ENCODE assay signal across 22 cellular contexts in the genomic region with DNA sequence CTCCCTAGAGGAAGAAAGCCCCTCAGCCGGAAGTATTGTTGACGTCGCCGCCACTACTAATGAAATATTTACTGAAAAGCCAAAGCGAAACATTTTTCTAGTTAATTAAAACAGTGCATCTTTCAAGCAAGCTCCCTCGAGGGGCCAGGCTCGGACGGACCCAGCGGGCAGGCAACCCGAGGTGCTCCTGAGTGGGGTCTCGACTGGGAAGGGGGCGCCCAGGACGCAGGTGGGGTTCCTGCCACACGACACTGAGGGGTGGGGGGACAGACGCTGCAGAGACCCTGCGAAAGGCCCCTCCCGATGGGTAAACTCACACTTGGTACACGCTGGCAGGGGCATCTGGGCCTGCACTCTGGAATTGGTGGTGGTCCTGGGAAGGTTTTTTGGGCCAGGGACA.
A peak's percentile ranks its signal among the peaks of the same experiment; 100 is the strongest.
DNase-seq lines count a peak whose midpoint lies in the region; ATAC-seq and TF ChIP-seq lines count a peak whose summit lies in the region.
"Had no signal": no experiment of that assay in that cellular context is flagged by ENCODE, and none has a peak within 500 bp of the region (broad histone marks: within the 10 kb centered on the region; RNA-seq: fewer than 3 reads in every experiment).

No MANE protein-coding gene starts in this region.

- H3K36me3 Mint-ChIP-seq in WTC11, result no peaks in the 10 kb centered on the region
- H3K36me3 Mint-ChIP-seq in nephron (ENCODE audit: low read depth), result no peaks in the 10 kb centered on the region
- H3K36me3 Mint-ChIP-seq in Calu3 (ENCODE audit: insufficient read depth, unreplicated experiment), result peaks cover 7% of the 10 kb centered on the region
- H3K36me3 Mint-ChIP-seq: CD8-positive, alpha-beta memory T cell had no signal

- WGBS in heart right ventricle, 2 donors, result 85 to 90% methylated on average over 18 of the region's 18 CpGs

- no peak overlapping the region for H3K4me3 Mint-ChIP-seq in WTC11
- H3K4me3 Mint-ChIP-seq in nephron, result no peak overlapping the region
- H3K4me3 Mint-ChIP-seq in Calu3 (ENCODE audit: low read depth, unreplicated experiment), result no peak overlapping the region
- H3K4me3 Mint-ChIP-seq: CD14-positive monocyte; CD4-positive, alpha-beta T cell; CD8-positive, alpha-beta memory T cell; GM23338; H9 had no signal

- CTCF ChIA-PET in WTC11 (lab: Charles Lee), result no interaction called here
- CTCF ChIA-PET in Calu3 (lab: Charles Lee), result no interaction called here

- no TSS peak for BruUV-seq in Calu3 (replicated peaks; lab: Mats Ljungman, UMichigan)

- H3K27me3 Mint-ChIP-seq in WTC11 (ENCODE audit: low read depth), result no peaks in the 10 kb centered on the region
- H3K27me3 Mint-ChIP-seq in nephron (ENCODE audit: low read depth), result no peaks in the 10 kb centered on the region
- no peaks in the 10 kb centered on the region for H3K27me3 Mint-ChIP-seq in Calu3 (ENCODE audit: unreplicated experiment)

- H3K27ac ChIP-seq in heart right ventricle (no peak overlapping the region), neutrophil (peak overlapping the region; percentile 99)
- H3K27ac ChIP-seq: A549; BLaER1 treated with 17β-estradiol and CSF1 and Interleukin-3, amounts not matched to agents 10 nM and 100 nM had no signal

- H3K36me3 ChIP-seq in heart right ventricle, result no peaks in the 10 kb centered on the region
- H3K36me3 ChIP-seq in neutrophil, result peaks cover 8% of the 10 kb centered on the region
- H3K36me3 ChIP-seq: BE2C; BLaER1 treated with 17β-estradiol and CSF1 and Interleukin-3, amounts not matched to agents 10 nM and 100 nM had no signal

- H3K27ac Mint-ChIP-seq in WTC11 (0 out of 2 replicates have a peak overlapping the region, but pooled peaks have one; percentile 45), nephron (peak overlapping the region in 2 of 3 experiments; percentile 34 to 44), Calu3 (ENCODE audit: unreplicated experiment) (no peak overlapping the region)
- H3K27ac Mint-ChIP-seq: CD14-positive monocyte; CD4-positive, alpha-beta T cell; CD8-positive, alpha-beta memory T cell; GM23338 had no signal

- H3K4me3 ChIP-seq in heart right ventricle (no peak overlapping the region), neutrophil (ENCODE audit: low read depth in 1 of 2, low read length in 1 of 2) (peak overlapping the region; percentile 65 to 68)
- H3K4me3 ChIP-seq: A549; BLaER1 treated with 17β-estradiol and CSF1 and Interleukin-3, amounts not matched to agents 10 nM and 100 nM; GM23338 had no signal

- peaks cover 0 to 17% (median 0%) of the 10 kb centered on the region in 7 donors for H3K27me3 ChIP-seq in heart right ventricle
- H3K27me3 ChIP-seq in neutrophil, result no peaks in the 10 kb centered on the region
- H3K27me3 ChIP-seq: BE2C; BLaER1 treated with 17β-estradiol and CSF1 and Interleukin-3, amounts not matched to agents 10 nM and 100 nM had no signal

- TF ChIP-seq CTCF in heart right ventricle (IDR thresholded peaks at IDR 0.05) (no peak), WTC11 (IDR thresholded peaks at IDR 0.05) (no peak), nephron (IDR thresholded peaks at IDR 0.05; ENCODE audit: unreplicated experiment in 3 of 3) (no peak), neutrophil (IDR thresholded peaks at IDR 0.05) (no peak), Calu3 (IDR thresholded peaks at IDR 0.05; ENCODE audit: unreplicated experiment) (no peak)

- DNase-seq in left cardiac atrium, result peak; percentile 2
- no peak for DNase-seq in heart right ventricle
- DNase-seq in WTC11 (ENCODE audit: low spot score), result no peak
- DNase-seq in NCI-H446 (lab: John Stamatoyannopoulos, UW), result no peak
- no peak for DNase-seq in Calu3
- DNase-seq: 8988T; ACHN; AML-193; BE2C; CD4-positive, alpha-beta T cell; CD8-positive, alpha-beta memory T cell; DMS53; DMS79 treated with DMSO at 0.1 percent for 48 hours; GF-D8; H9 had no signal

- POLR2A ChIA-PET in WTC11 (lab: Charles Lee), result no interaction called here

- H3K9me3 ChIP-seq in heart right ventricle, result no peaks in the 10 kb centered on the region
- H3K9me3 ChIP-seq in neutrophil, result no peaks in the 10 kb centered on the region
- H3K9me3 ChIP-seq: BE2C had no signal

- no peak for ATAC-seq in left cardiac atrium
- ATAC-seq in heart right ventricle, result no peak
- ATAC-seq in WTC11, result no peak
- ATAC-seq: HCT116 had no signal

- H3K4me1 ChIP-seq in heart right ventricle (peaks cover 0 to 18% (median 0%) of the 10 kb centered on the region in 9 donors), neutrophil (ENCODE audit: control insufficient read depth in 1 of 2, insufficient read depth in 1 of 2, low read depth in 1 of 2, low read length in 1 of 2) (peaks cover 53 to 58% of the 10 kb centered on the region in 2 experiments)
- H3K4me1 ChIP-seq: A549, BE2C had no signal

- H3K4me1 Mint-ChIP-seq in WTC11 (no peaks in the 10 kb centered on the region), nephron (peaks cover 4% of the 10 kb centered on the region), Calu3 (ENCODE audit: low read depth, unreplicated experiment) (peaks cover 7% of the 10 kb centered on the region)
- H3K4me1 Mint-ChIP-seq: CD8-positive, alpha-beta memory T cell; GM23338; H9 had no signal

- H3K9me3 Mint-ChIP-seq in WTC11 (no peaks in the 10 kb centered on the region), nephron (no peaks in the 10 kb centered on the region), Calu3 (ENCODE audit: low read depth, unreplicated experiment) (peaks cover 3% of the 10 kb centered on the region)
- H3K9me3 Mint-ChIP-seq: CD4-positive, alpha-beta T cell; GM23338; H9 had no signal

- intact Hi-C loops in left cardiac atrium (cut with DNase I) (no loop called here), heart right ventricle (cut with DNase I) (no loop called here), Calu3 (cut with micrococcal nuclease; ENCODE audit: unreplicated experiment) (no loop called here)

TF ChIP-seq in WTC11, 78 proteins besides CTCF, POLR2A, EP300 and RAD21:
- TF ChIP-seq KAT7 (CRISPR knock-in tag; IDR thresholded peaks at IDR 0.05; ENCODE audit: borderline replicate concordance) (no peak), SP1 (CRISPR knock-in tag; conservative IDR thresholded peaks at IDR 0.05) (no peak), TCF7 (CRISPR knock-in tag; IDR thresholded peaks at IDR 0.05; ENCODE audit: low read depth) (no peak), OVOL2 (CRISPR knock-in tag; IDR thresholded peaks at IDR 0.05; ENCODE audit: borderline replicate concordance) (no peak), NFYB (CRISPR knock-in tag; conservative IDR thresholded peaks at IDR 0.05; ENCODE audit: low read depth) (no peak), NR2C2 (CRISPR knock-in tag; IDR thresholded peaks at IDR 0.05) (no peak), ZNF671 (CRISPR knock-in tag; IDR thresholded peaks at IDR 0.05) (no peak), JUN (CRISPR knock-in tag; IDR thresholded peaks at IDR 0.05) (no peak), JAZF1 (CRISPR knock-in tag; IDR thresholded peaks at IDR 0.05) (no peak)
- TF ChIP-seq, protein P1, sequence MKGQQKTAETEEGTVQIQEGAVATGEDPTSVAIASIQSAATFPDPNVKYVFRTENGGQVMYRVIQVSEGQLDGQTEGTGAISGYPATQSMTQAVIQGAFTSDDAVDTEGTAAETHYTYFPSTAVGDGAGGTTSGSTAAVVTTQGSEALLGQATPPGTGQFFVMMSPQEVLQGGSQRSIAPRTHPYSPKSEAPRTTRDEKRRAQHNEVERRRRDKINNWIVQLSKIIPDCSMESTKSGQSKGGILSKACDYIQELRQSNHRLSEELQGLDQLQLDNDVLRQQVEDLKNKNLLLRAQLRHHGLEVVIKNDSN (CRISPR knock-in tag; IDR thresholded peaks at IDR 0.05), result no peak
- TF ChIP-seq, protein P2, sequence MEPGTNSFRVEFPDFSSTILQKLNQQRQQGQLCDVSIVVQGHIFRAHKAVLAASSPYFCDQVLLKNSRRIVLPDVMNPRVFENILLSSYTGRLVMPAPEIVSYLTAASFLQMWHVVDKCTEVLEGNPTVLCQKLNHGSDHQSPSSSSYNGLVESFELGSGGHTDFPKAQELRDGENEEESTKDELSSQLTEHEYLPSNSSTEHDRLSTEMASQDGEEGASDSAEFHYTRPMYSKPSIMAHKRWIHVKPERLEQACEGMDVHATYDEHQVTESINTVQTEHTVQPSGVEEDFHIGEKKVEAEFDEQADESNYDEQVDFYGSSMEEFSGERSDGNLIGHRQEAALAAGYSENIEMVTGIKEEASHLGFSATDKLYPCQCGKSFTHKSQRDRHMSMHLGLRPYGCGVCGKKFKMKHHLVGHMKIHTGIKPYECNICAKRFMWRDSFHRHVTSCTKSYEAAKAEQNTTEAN (CRISPR knock-in tag; IDR thresholded peaks at IDR 0.05), result no peak

Comparison
In these comparisons a context has a peak if more than half of its experiments do, and no peak if none do; other contexts are left out.
1. H3K4me3 ChIP-seq: peak in neutrophil (2 of 2); none in heart right ventricle (0 of 10).